Comparison of ENCODE assay signal across 7 cellular contexts in the genomic region with DNA sequence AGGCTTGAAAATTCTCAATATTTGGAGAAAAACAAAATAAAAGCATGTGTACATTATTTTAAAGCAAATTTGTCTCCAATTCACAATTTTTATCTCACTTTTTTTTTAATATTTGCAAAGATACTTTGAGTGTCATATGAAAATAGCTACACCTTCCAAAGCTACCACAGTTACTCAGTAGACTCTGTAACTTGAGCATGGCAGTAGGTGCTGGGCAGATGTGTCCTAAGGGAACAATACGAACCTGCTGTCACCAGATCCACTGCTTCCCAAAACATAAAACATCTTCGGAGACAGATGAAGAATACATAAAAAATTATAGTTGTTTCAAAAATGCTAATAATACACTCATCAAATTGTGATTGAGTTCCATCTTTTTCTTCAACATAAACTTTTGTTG.
"Had no signal": no experiment of that assay in that cellular context is flagged by ENCODE, and none has a peak within 500 bp of the region (broad histone marks: within the 10 kb centered on the region; RNA-seq: fewer than 3 reads in every experiment).

No MANE protein-coding gene starts in this region.

- DNase-seq: GM23248, GOT3, H7, HFFc6 had no signal

- H3K27ac Mint-ChIP-seq: HFFc6, IgD-negative memory B cell had no signal

- H3K4me3 ChIP-seq: GM23248, HAP-1 had no signal

- H3K27me3 Mint-ChIP-seq: IgD-negative memory B cell had no signal

- H3K9me3 ChIP-seq: HAP-1 had no signal

- H3K9ac ChIP-seq: GM23248 had no signal

- H2AFZ ChIP-seq: GM23248 had no signal

- H3K4me1 ChIP-seq: HAP-1 had no signal

- H3K27ac ChIP-seq: GM23248, HL-60 had no signal

- H3K4me3 Mint-ChIP-seq: HFFc6, IgD-negative memory B cell had no signal
